Comparison of ENCODE assay signal across 7 cellular contexts in the genomic region with DNA sequence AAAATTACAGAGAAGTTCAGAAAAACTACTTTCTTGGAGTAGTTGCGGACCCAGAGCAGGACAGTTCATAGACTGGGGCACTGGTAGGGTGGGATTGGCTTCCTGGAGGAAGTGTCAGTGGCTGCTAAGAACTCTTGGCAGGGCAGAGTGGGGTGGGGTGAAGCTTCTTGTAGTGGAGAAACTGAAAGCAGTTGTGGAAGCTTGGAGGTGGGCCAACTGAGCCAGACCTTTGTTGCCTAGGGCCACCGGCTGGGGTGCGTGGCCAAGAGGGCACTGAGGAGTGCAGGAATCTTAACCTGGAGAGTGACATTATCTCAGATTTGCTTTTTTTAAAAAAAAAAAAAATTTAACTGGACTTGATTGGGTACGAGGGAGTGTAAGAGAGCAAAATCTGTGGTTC. TPM values are rescaled to one million over a fixed set of nuclear protein-coding genes. Genes with fewer than 3 reads are reported as not detected.
DNase-seq lines count a peak whose midpoint lies in the region; ATAC-seq and TF ChIP-seq lines count a peak whose summit lies in the region.

No MANE protein-coding gene starts in this region.

- peak overlapping the region; percentile 93 for H3K27ac ChIP-seq in upper lobe of right lung

- H3K36me3 Mint-ChIP-seq in activated CD4-positive, alpha-beta T cell treated with anti-CD3 and anti-CD28 coated beads, Interleukin-2, amount 10 ng/mL, durations not matched to agents 24 days and 14 days (ENCODE audit: low read depth) = peaks cover 9% of the 10 kb centered on the region
- H3K36me3 Mint-ChIP-seq in nephron (ENCODE audit: low read depth) = no peaks in the 10 kb centered on the region

- H3K27me3 ChIP-seq in upper lobe of right lung = no peaks in the 10 kb centered on the region

- peak overlapping the region; percentile 41 for H3K4me3 ChIP-seq in upper lobe of right lung

- no peaks in the 10 kb centered on the region for H3K9me3 Mint-ChIP-seq in activated CD4-positive, alpha-beta T cell treated with anti-CD3 and anti-CD28 coated beads, Interleukin-2, amount 10 ng/mL, durations not matched to agents 24 days and 14 days
- H3K9me3 Mint-ChIP-seq in nephron = no peaks in the 10 kb centered on the region

- no peaks in the 10 kb centered on the region for H3K9me3 ChIP-seq in upper lobe of right lung

- peak; percentile 11 for ATAC-seq in GM19023 (IDR thresholded peaks at IDR 0.05; ENCODE audit: unreplicated experiment)
- ATAC-seq in HG03378 (IDR thresholded peaks at IDR 0.05; ENCODE audit: unreplicated experiment) = peak; percentile 33
- peak; percentile 59 for ATAC-seq in upper lobe of right lung

- H3K4me3 Mint-ChIP-seq in activated CD4-positive, alpha-beta T cell treated with anti-CD3 and anti-CD28 coated beads, Interleukin-2, amount 10 ng/mL, durations not matched to agents 24 days and 14 days = peak overlapping the region; percentile 96
- peak overlapping the region; percentile 1 to 33 (median 16) for H3K4me3 Mint-ChIP-seq in nephron

- intact Hi-C loops in activated CD4-positive, alpha-beta T cell treated with anti-CD3 and anti-CD28 coated beads, Interleukin-2, amount 10 ng/mL, durations not matched to agents 24 days and 14 days (cut with micrococcal nuclease) = no loop called here
- intact Hi-C loops in upper lobe of right lung (cut with DNase I) = no loop called here

- H3K27ac Mint-ChIP-seq in activated CD4-positive, alpha-beta T cell treated with anti-CD3 and anti-CD28 coated beads, Interleukin-2, amount 10 ng/mL, durations not matched to agents 24 days and 14 days = peak overlapping the region; percentile 88
- H3K27ac Mint-ChIP-seq in nephron = peak overlapping the region; percentile 5 to 77 (median 25)

- H3K4me1 ChIP-seq in upper lobe of right lung = peaks cover 45% of the 10 kb centered on the region

- peak; percentile 87 for DNase-seq in activated CD4-positive, alpha-beta T cell treated with anti-CD3 and anti-CD28 coated beads, Interleukin-2, amount 10 ng/mL, durations not matched to agents 24 days and 14 days
- peak; percentile 34 for DNase-seq in effector CD8-positive, alpha-beta T cell (lab: John Stamatoyannopoulos, UW)
- DNase-seq in upper lobe of right lung = peak; percentile 86
- no peak for DNase-seq in NCI-H1105 (lab: John Stamatoyannopoulos, UW)

- H3K4me1 Mint-ChIP-seq in activated CD4-positive, alpha-beta T cell treated with anti-CD3 and anti-CD28 coated beads, Interleukin-2, amount 10 ng/mL, durations not matched to agents 24 days and 14 days = peaks cover 49% of the 10 kb centered on the region
- H3K4me1 Mint-ChIP-seq in nephron = peaks cover 29% of the 10 kb centered on the region

- H3K27me3 Mint-ChIP-seq in activated CD4-positive, alpha-beta T cell treated with anti-CD3 and anti-CD28 coated beads, Interleukin-2, amount 10 ng/mL, durations not matched to agents 24 days and 14 days = no peaks in the 10 kb centered on the region
- no peaks in the 10 kb centered on the region for H3K27me3 Mint-ChIP-seq in nephron (ENCODE audit: low read depth)

- H3K36me3 ChIP-seq in upper lobe of right lung = no peaks in the 10 kb centered on the region

- TF ChIP-seq CTCF in nephron (IDR thresholded peaks at IDR 0.05; ENCODE audit: unreplicated experiment in 3 of 3) (no peak), upper lobe of right lung (IDR thresholded peaks at IDR 0.05) (no peak)

RNA-seq across cellular contexts. Expression of a gene that starts 3.2 kb away (rescaled TPM):
- total RNA-seq in activated CD4-positive, alpha-beta T cell treated with anti-CD3 and anti-CD28 coated beads, Interleukin-2, amount 10 ng/mL, durations not matched to agents 24 days and 14 days = 23.3 and 27.9 TPM in 2 replicates
- total RNA-seq in upper lobe of right lung = 52.6 TPM

RNA-seq across cellular contexts. Expression of a gene that starts 31.3 kb away (rescaled TPM):
- total RNA-seq in activated CD4-positive, alpha-beta T cell treated with anti-CD3 and anti-CD28 coated beads, Interleukin-2, amount 10 ng/mL, durations not matched to agents 24 days and 14 days = not detected in 2 replicates
- not detected for total RNA-seq in upper lobe of right lung
